Comparison of ENCODE assay signal across 10 cellular contexts in the genomic region with DNA sequence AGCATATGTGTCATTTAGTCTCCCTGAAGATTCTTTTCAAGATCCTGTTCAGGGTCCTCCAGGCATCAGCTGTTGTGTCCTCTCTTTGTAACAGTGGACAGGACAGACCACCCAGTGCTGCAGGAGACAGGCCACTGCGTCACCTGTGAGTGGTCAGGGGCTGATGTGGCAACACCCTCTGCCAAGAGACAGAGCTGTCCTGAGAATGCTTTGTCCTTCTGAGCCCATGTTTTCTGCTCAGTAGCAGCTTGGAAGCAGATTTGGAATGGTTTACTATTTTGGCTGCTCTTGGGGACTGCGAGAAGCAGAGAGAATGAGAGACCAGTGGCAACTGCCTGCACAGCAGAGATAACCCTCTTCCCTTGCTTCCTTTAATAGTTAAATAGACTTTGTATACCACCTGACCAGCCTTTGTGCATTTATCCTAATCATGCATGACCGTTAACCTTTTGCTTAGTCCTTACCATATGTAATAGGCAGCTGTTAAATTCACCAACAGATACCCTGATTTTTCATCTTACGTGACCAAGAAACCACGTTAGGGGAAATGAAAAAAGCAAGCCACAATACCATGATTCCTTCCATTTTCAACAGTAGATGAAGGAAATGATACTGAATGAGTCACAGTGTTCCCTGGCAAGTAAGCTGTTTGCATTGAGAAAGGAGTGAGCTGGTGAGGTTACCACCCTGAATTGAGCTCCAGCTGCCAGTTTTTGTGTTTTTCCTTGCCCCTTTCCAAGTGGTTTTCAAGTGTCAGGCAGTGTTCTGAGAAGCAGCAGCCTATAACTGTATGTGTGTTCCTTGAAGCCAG. TPM values are rescaled to one million over a fixed set of nuclear protein-coding genes. Genes with fewer than 3 reads are reported as not detected.
DNase-seq lines count a peak whose midpoint lies in the region; ATAC-seq, FAIRE-seq and TF ChIP-seq lines count a peak whose summit lies in the region.
"Had no signal": no experiment of that assay in that cellular context is flagged by ENCODE, and none has a peak within 500 bp of the region (broad histone marks: within the 10 kb centered on the region; RNA-seq: fewer than 3 reads in every experiment).

No MANE protein-coding gene starts in this region.

- H3K4me1 ChIP-seq in adipocyte (ENCODE audit: control insufficient read depth, insufficient read depth, low read length): peaks cover 20% of the 10 kb centered on the region

- H3K27me3 ChIP-seq in adipocyte (replicated peaks; ENCODE audit: control insufficient read depth, insufficient read depth, low read length): no peaks in the 10 kb centered on the region

- FAIRE-seq in H54 (lab: Jason Lieb, UNC) (peak; percentile 88), islet of Langerhans (lab: Jason Lieb, UNC) (peak; percentile 60)
- FAIRE-seq: G401.6 had no signal

- POLR2A ChIA-PET in activated CD4-positive, alpha-beta T cell treated with anti-CD3 and anti-CD28 coated beads, Interleukin-2, amount 10 ng/mL, durations not matched to agents 7 days and 5 days (lab: Charles Lee): no interaction called here

- H3K4me1 Mint-ChIP-seq in activated CD4-positive, alpha-beta T cell treated with anti-CD3 and anti-CD28 coated beads, Interleukin-2, amount 10 ng/mL, durations not matched to agents 7 days and 5 days: peaks cover 48% of the 10 kb centered on the region
- peaks cover 41% of the 10 kb centered on the region for H3K4me1 Mint-ChIP-seq in activated CD4-positive, alpha-beta T cell treated with anti-CD3 and anti-CD28 coated beads, Interleukin-2, amount 10 ng/mL, durations not matched to agents 24 days and 14 days
- H3K4me1 Mint-ChIP-seq in activated T-cell treated with anti-CD3 and anti-CD28 coated beads, Interleukin-2, amount 50 U/mL, for 4 hours (ENCODE audit: low read depth): no peaks in the 10 kb centered on the region
- peaks cover 0 to 4% of the 10 kb centered on the region in 2 donors for H3K4me1 Mint-ChIP-seq in immature natural killer cell

- intact Hi-C loops in activated CD4-positive, alpha-beta T cell treated with anti-CD3 and anti-CD28 coated beads, Interleukin-2, amount 10 ng/mL, durations not matched to agents 24 days and 14 days (cut with micrococcal nuclease): loop anchor here (2.0 to 10.0 kb wide), 2 partner anchors 35 to 265 kb away; no protein-coding TSS in a partner anchor

- H3K9ac ChIP-seq in adipocyte (ENCODE audit: low read length): no peak overlapping the region

- no peak for DNase-seq in activated CD4-positive, alpha-beta T cell treated with anti-CD3 and anti-CD28 coated beads, Interleukin-2, amount 10 ng/mL, durations not matched to agents 7 days and 5 days
- DNase-seq in activated CD4-positive, alpha-beta T cell treated with anti-CD3 and anti-CD28 coated beads, Interleukin-2, amount 10 ng/mL, durations not matched to agents 24 days and 14 days: no peak
- DNase-seq in H54 (ENCODE audit: insufficient read length, low spot score): peak; percentile 43
- DNase-seq in Kasumi-1 (lab: John Stamatoyannopoulos, UW): peak; percentile 62 to 73
- peak; percentile 87 for DNase-seq in adipocyte (ENCODE audit: low read depth)
- DNase-seq in activated T-cell treated with anti-CD3 and anti-CD28 coated beads, Interleukin-2, amount 50 U/mL, for 4 hours: no peak
- DNase-seq in immature natural killer cell: no peak

- H3K36me3 Mint-ChIP-seq in activated CD4-positive, alpha-beta T cell treated with anti-CD3 and anti-CD28 coated beads, Interleukin-2, amount 10 ng/mL, durations not matched to agents 7 days and 5 days (ENCODE audit: low read depth): no peaks in the 10 kb centered on the region
- H3K36me3 Mint-ChIP-seq in activated CD4-positive, alpha-beta T cell treated with anti-CD3 and anti-CD28 coated beads, Interleukin-2, amount 10 ng/mL, durations not matched to agents 24 days and 14 days (ENCODE audit: low read depth): no peaks in the 10 kb centered on the region
- no peaks in the 10 kb centered on the region for H3K36me3 Mint-ChIP-seq in activated T-cell treated with anti-CD3 and anti-CD28 coated beads, Interleukin-2, amount 50 U/mL, for 4 hours (ENCODE audit: insufficient read depth)
- H3K36me3 Mint-ChIP-seq in immature natural killer cell: peaks cover 18 to 37% (median 25%) of the 10 kb centered on the region in 3 donors
- H3K36me3 Mint-ChIP-seq: activated naive CD8-positive, alpha-beta T cell had no signal

- peaks cover 2% of the 10 kb centered on the region for H3K9me3 Mint-ChIP-seq in activated CD4-positive, alpha-beta T cell treated with anti-CD3 and anti-CD28 coated beads, Interleukin-2, amount 10 ng/mL, durations not matched to agents 7 days and 5 days
- H3K9me3 Mint-ChIP-seq in activated CD4-positive, alpha-beta T cell treated with anti-CD3 and anti-CD28 coated beads, Interleukin-2, amount 10 ng/mL, durations not matched to agents 24 days and 14 days: peaks cover 2% of the 10 kb centered on the region
- H3K9me3 Mint-ChIP-seq in activated T-cell treated with anti-CD3 and anti-CD28 coated beads, Interleukin-2, amount 50 U/mL, for 4 hours: no peaks in the 10 kb centered on the region
- no peaks in the 10 kb centered on the region for H3K9me3 Mint-ChIP-seq in immature natural killer cell

- H3K4me3 ChIP-seq in adipocyte (ENCODE audit: low read length): no peak overlapping the region

- no peaks in the 10 kb centered on the region for H3K9me3 ChIP-seq in adipocyte (ENCODE audit: control insufficient read depth, low read length)

- H3K27ac Mint-ChIP-seq in activated CD4-positive, alpha-beta T cell treated with anti-CD3 and anti-CD28 coated beads, Interleukin-2, amount 10 ng/mL, durations not matched to agents 7 days and 5 days: peak overlapping the region; percentile 11
- H3K27ac Mint-ChIP-seq in activated CD4-positive, alpha-beta T cell treated with anti-CD3 and anti-CD28 coated beads, Interleukin-2, amount 10 ng/mL, durations not matched to agents 24 days and 14 days: no peak overlapping the region
- no peak overlapping the region for H3K27ac Mint-ChIP-seq in immature natural killer cell
- H3K27ac Mint-ChIP-seq: activated naive CD8-positive, alpha-beta T cell had no signal

- no peak overlapping the region for H3K4me3 Mint-ChIP-seq in activated CD4-positive, alpha-beta T cell treated with anti-CD3 and anti-CD28 coated beads, Interleukin-2, amount 10 ng/mL, durations not matched to agents 7 days and 5 days
- H3K4me3 Mint-ChIP-seq in activated CD4-positive, alpha-beta T cell treated with anti-CD3 and anti-CD28 coated beads, Interleukin-2, amount 10 ng/mL, durations not matched to agents 24 days and 14 days: no peak overlapping the region
- no peak overlapping the region for H3K4me3 Mint-ChIP-seq in activated T-cell treated with anti-CD3 and anti-CD28 coated beads, Interleukin-2, amount 50 U/mL, for 4 hours
- H3K4me3 Mint-ChIP-seq in immature natural killer cell: no peak overlapping the region
- H3K4me3 Mint-ChIP-seq: activated naive CD8-positive, alpha-beta T cell had no signal

- no peaks in the 10 kb centered on the region for H3K36me3 ChIP-seq in adipocyte (ENCODE audit: control insufficient read depth, insufficient read depth, low read length, severe bottlenecking)

- ATAC-seq in activated T-cell treated with anti-CD3 and anti-CD28 coated beads, Interleukin-2, amount 50 U/mL, for 4 hours: no peak

- TF ChIP-seq POLR2A in H54 (IDR thresholded peaks at IDR 0.05; ENCODE audit: low read depth, low read length): no peak

- CTCF ChIA-PET in activated CD4-positive, alpha-beta T cell treated with anti-CD3 and anti-CD28 coated beads, Interleukin-2, amount 10 ng/mL, durations not matched to agents 7 days and 5 days (lab: Charles Lee): no interaction called here

- H3K27me3 Mint-ChIP-seq in activated CD4-positive, alpha-beta T cell treated with anti-CD3 and anti-CD28 coated beads, Interleukin-2, amount 10 ng/mL, durations not matched to agents 7 days and 5 days: peaks cover under 1% of the 10 kb centered on the region
- H3K27me3 Mint-ChIP-seq in activated CD4-positive, alpha-beta T cell treated with anti-CD3 and anti-CD28 coated beads, Interleukin-2, amount 10 ng/mL, durations not matched to agents 24 days and 14 days: no peaks in the 10 kb centered on the region
- no peaks in the 10 kb centered on the region for H3K27me3 Mint-ChIP-seq in activated T-cell treated with anti-CD3 and anti-CD28 coated beads, Interleukin-2, amount 50 U/mL, for 4 hours (ENCODE audit: low read depth)
- peaks cover 0 to 3% (median 0%) of the 10 kb centered on the region in 3 donors for H3K27me3 Mint-ChIP-seq in immature natural killer cell (ENCODE audit: low read depth in 3 of 3)
- H3K27me3 Mint-ChIP-seq: activated naive CD8-positive, alpha-beta T cell had no signal

RNA-seq across cellular contexts. Expression of a gene that starts 35.5 kb away (rescaled TPM):
- 1 to 10 TPM; 2.9 to 3.0 TPM for total RNA-seq in activated CD4-positive, alpha-beta T cell treated with anti-CD3 and anti-CD28 coated beads, Interleukin-2, amount 10 ng/mL, durations not matched to agents 7 days and 5 days
- 3.3 TPM in 2 replicates for total RNA-seq in activated CD4-positive, alpha-beta T cell treated with anti-CD3 and anti-CD28 coated beads, Interleukin-2, amount 10 ng/mL, durations not matched to agents 24 days and 14 days
- total RNA-seq in activated T-cell treated with anti-CD3 and anti-CD28 coated beads, Interleukin-2, amount 50 U/mL, for 4 hours: 1 to 10 TPM; 1.3 to 2.4 (median 2.4) TPM
- polyA plus RNA-seq in immature natural killer cell: 1 to 10 TPM; 2.3 to 8.4 (median 6.2) TPM

Comparison
In these comparisons a context has a peak if more than half of its experiments do, and no peak if none do; other contexts are left out.
1. DNase-seq: peak in H54 (single experiment), Kasumi-1 (2 of 2) and adipocyte (single experiment); none in activated CD4-positive, alpha-beta T cell treated with anti-CD3 and anti-CD28 coated beads, Interleukin-2, amount 10 ng/mL, durations not matched to agents 7 days and 5 days (single experiment), activated CD4-positive, alpha-beta T cell treated with anti-CD3 and anti-CD28 coated beads, Interleukin-2, amount 10 ng/mL, durations not matched to agents 24 days and 14 days (single experiment), activated T-cell treated with anti-CD3 and anti-CD28 coated beads, Interleukin-2, amount 50 U/mL, for 4 hours (single experiment) and immature natural killer cell (0 of 3).